ENCODE assay signal across 17 cellular contexts in the genomic region with DNA sequence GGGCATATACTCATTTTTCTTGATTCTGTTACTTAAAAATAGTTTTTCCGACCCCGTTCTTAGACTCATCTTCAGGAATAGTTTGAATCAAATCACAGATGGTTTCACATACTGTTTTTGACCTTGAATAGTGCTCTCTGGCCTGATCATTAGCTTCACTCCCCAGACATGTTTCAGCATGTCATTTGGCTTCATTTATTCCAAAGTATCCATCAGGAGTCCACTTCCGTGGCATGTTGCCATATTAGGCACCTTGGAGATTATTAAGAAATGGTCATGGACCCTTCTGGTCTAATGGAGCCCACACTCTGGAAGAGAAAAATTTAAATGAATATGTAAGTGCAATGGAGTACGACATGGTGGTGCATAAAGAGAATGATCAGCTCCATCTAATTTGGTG.
A peak's percentile ranks its signal among the peaks of the same experiment; 100 is the strongest.
DNase-seq lines count a peak whose midpoint lies in the region; ATAC-seq and TF ChIP-seq lines count a peak whose summit lies in the region.
"Had no signal": no experiment of that assay in that cellular context is flagged by ENCODE, and none has a peak within 500 bp of the region (broad histone marks: within the 10 kb centered on the region; RNA-seq: fewer than 3 reads in every experiment).

No MANE protein-coding gene starts in this region.

- H3K27ac Mint-ChIP-seq in T-cell (no peak overlapping the region), endothelial cell (ENCODE audit: unreplicated experiment) (no peak overlapping the region)
- H3K27ac Mint-ChIP-seq: B cell; CD4-positive, alpha-beta T cell; CD8-positive, alpha-beta T cell had no signal

- H3K4me3 ChIP-seq in cardiac muscle cell (no peak overlapping the region), heart right ventricle (no peak overlapping the region), subcutaneous abdominal adipose tissue (ENCODE audit: low read depth in 1 of 5, low read length in 5 of 5) (no peak overlapping the region)
- H3K4me3 ChIP-seq: A549; BLaER1 treated with 17β-estradiol and CSF1 and Interleukin-3, amounts not matched to agents 10 nM and 100 nM had no signal

- POLR2A ChIA-PET in T-cell (lab: Charles Lee): no interaction called here

- no peak for DNase-seq in cardiac muscle cell (ENCODE audit: low read depth in 1 of 2, low spot score in 1 of 2)
- no peak for DNase-seq in heart right ventricle
- peak; percentile 7 for DNase-seq in NCI-H69 (lab: John Stamatoyannopoulos, UW)
- DNase-seq in caudate nucleus (lab: John Stamatoyannopoulos, UW): no peak
- DNase-seq in T-cell: no peak
- DNase-seq in endothelial cell (ENCODE audit: low spot score): no peak
- DNase-seq: AML-193; Caco-2; Calu3; CD4-positive, alpha-beta T cell; CD8-positive, alpha-beta T cell had no signal

- H3K4me3 Mint-ChIP-seq in T-cell (no peak overlapping the region), endothelial cell (ENCODE audit: unreplicated experiment) (no peak overlapping the region)
- H3K4me3 Mint-ChIP-seq: B cell; CD4-positive, alpha-beta T cell; CD8-positive, alpha-beta T cell had no signal

- H3K9me3 Mint-ChIP-seq in T-cell (no peaks in the 10 kb centered on the region), endothelial cell (ENCODE audit: unreplicated experiment) (no peaks in the 10 kb centered on the region)
- H3K9me3 Mint-ChIP-seq: CD4-positive, alpha-beta T cell; CD8-positive, alpha-beta T cell had no signal

- H3K9ac ChIP-seq in subcutaneous abdominal adipose tissue (ENCODE audit: low read length in 5 of 5): no peak overlapping the region
- H3K9ac ChIP-seq: BLaER1 treated with 17β-estradiol and CSF1 and Interleukin-3, amounts not matched to agents 10 nM and 100 nM had no signal

- H3K36me3 ChIP-seq in cardiac muscle cell: no peaks in the 10 kb centered on the region
- no peaks in the 10 kb centered on the region for H3K36me3 ChIP-seq in heart right ventricle
- peaks cover 0 to 2% (median 0%) of the 10 kb centered on the region in 5 donors for H3K36me3 ChIP-seq in subcutaneous abdominal adipose tissue (ENCODE audit: control insufficient read depth in 5 of 5, insufficient read depth in 5 of 5, low read length in 5 of 5)
- H3K36me3 ChIP-seq: BLaER1 treated with 17β-estradiol and CSF1 and Interleukin-3, amounts not matched to agents 10 nM and 100 nM had no signal

- peaks cover 60% of the 10 kb centered on the region for H3K4me1 ChIP-seq in cardiac muscle cell (ENCODE audit: low read depth)
- peaks cover 0 to 8% (median 0%) of the 10 kb centered on the region in 9 donors for H3K4me1 ChIP-seq in heart right ventricle
- peaks cover 0 to 13% (median 5%) of the 10 kb centered on the region in 5 donors for H3K4me1 ChIP-seq in subcutaneous abdominal adipose tissue (ENCODE audit: control insufficient read depth in 5 of 5, insufficient read depth in 5 of 5, low read length in 5 of 5)
- H3K4me1 ChIP-seq: A549; BLaER1 treated with 17β-estradiol and CSF1 and Interleukin-3, amounts not matched to agents 10 nM and 100 nM had no signal

- H3K27me3 ChIP-seq in cardiac muscle cell (no peaks in the 10 kb centered on the region), heart right ventricle (no peaks in the 10 kb centered on the region), subcutaneous abdominal adipose tissue (ENCODE audit: control insufficient read depth in 5 of 5, insufficient read depth in 4 of 5, low read length in 5 of 5) (no peaks in the 10 kb centered on the region)
- H3K27me3 ChIP-seq: BLaER1 treated with 17β-estradiol and CSF1 and Interleukin-3, amounts not matched to agents 10 nM and 100 nM had no signal

- peak overlapping the region; percentile 83 for H3K27ac ChIP-seq in cardiac muscle cell
- no peak overlapping the region for H3K27ac ChIP-seq in heart right ventricle
- H3K27ac ChIP-seq in caudate nucleus (ENCODE audit: low read depth, low read length): peak overlapping the region; percentile 37
- peak overlapping the region; percentile 34 for H3K27ac ChIP-seq in subcutaneous abdominal adipose tissue (ENCODE audit: low read depth, low read length)
- H3K27ac ChIP-seq: 22Rv1; A549; BLaER1 treated with 17β-estradiol and CSF1 and Interleukin-3, amounts not matched to agents 10 nM and 100 nM; C4-2B had no signal

- WGBS in heart right ventricle, 2 donors: 89 to 92% methylated on average over 4 of the region's 4 CpGs

- peaks cover 0 to 11% (median 11%) of the 10 kb centered on the region in 3 donors for H3K4me1 Mint-ChIP-seq in T-cell
- H3K4me1 Mint-ChIP-seq in endothelial cell (ENCODE audit: unreplicated experiment): peaks cover 30% of the 10 kb centered on the region
- H3K4me1 Mint-ChIP-seq: B cell had no signal

- ATAC-seq in heart right ventricle: no peak
- no peak for ATAC-seq in T-cell (replicated peaks in 1 of 4)
- ATAC-seq: A549; CD8-positive, alpha-beta T cell had no signal

- H3K36me3 Mint-ChIP-seq in T-cell (peaks cover 15% of the 10 kb centered on the region), endothelial cell (ENCODE audit: low read depth, unreplicated experiment) (no peaks in the 10 kb centered on the region)

- CTCF ChIA-PET in T-cell (lab: Charles Lee): no interaction called here

- intact Hi-C loops in heart right ventricle (cut with DNase I): no loop called here

- H3K9me3 ChIP-seq in cardiac muscle cell (ENCODE audit: low read depth): no peaks in the 10 kb centered on the region
- H3K9me3 ChIP-seq in heart right ventricle: no peaks in the 10 kb centered on the region
- no peaks in the 10 kb centered on the region for H3K9me3 ChIP-seq in subcutaneous abdominal adipose tissue (ENCODE audit: control insufficient read depth in 5 of 5, low read length in 5 of 5)
- H3K9me3 ChIP-seq: A549; BLaER1 treated with 17β-estradiol and CSF1 and Interleukin-3, amounts not matched to agents 10 nM and 100 nM; Caco-2 had no signal

- TF ChIP-seq CTCF in cardiac muscle cell (IDR thresholded peaks at IDR 0.05; ENCODE audit: low read depth, low read length): no peak
- TF ChIP-seq CTCF in heart right ventricle (IDR thresholded peaks at IDR 0.05): no peak
- no peak for TF ChIP-seq CTCF in endothelial cell (IDR thresholded peaks at IDR 0.05; ENCODE audit: unreplicated experiment)

- H3K27me3 Mint-ChIP-seq in T-cell (no peaks in the 10 kb centered on the region), endothelial cell (ENCODE audit: unreplicated experiment) (no peaks in the 10 kb centered on the region)
- H3K27me3 Mint-ChIP-seq: B cell; CD4-positive, alpha-beta T cell had no signal

Comparison
In these comparisons a context has a peak if more than half of its experiments do, and no peak if none do; other contexts are left out.
1. H3K27ac ChIP-seq: peak in cardiac muscle cell (single experiment), caudate nucleus (single experiment) and subcutaneous abdominal adipose tissue (single experiment); none in heart right ventricle (0 of 10).